25 cellular contexts compared by ENCODE assay signal in genomic region chr14:95467657-95468056, GRCh38. TPM values are rescaled to one million over a fixed set of nuclear protein-coding genes. Genes with fewer than 3 reads are reported as not detected.
DNase-seq lines count a peak whose midpoint lies in the region; ATAC-seq lines count a peak whose summit lies in the region.
"Had no signal": no experiment of that assay in that cellular context is flagged by ENCODE, and none has a peak within 500 bp of the region (broad histone marks: within the 10 kb centered on the region; RNA-seq: fewer than 3 reads in every experiment).

No MANE protein-coding gene starts in this region.

- DNase-seq in activated naive CD4-positive, alpha-beta T cell treated with anti-CD3 and anti-CD28 coated beads, Interleukin-2, amount 50 U/mL, for 72 hours (ENCODE audit: low spot score in 2 of 2): no peak
- DNase-seq in activated naive CD4-positive, alpha-beta T cell treated with anti-CD3 and anti-CD28 coated beads, Interleukin-2, amount 50 U/mL, for 16 hours: no peak
- DNase-seq in NCI-H345 treated with DMSO at 0.1 percent for 48 hours (lab: John Stamatoyannopoulos, UW; ENCODE audit: unreplicated experiment) (peak; percentile 83), right cardiac atrium (peak in 2 of 3 donors; percentile 68 to 74), glomerular visceral epithelial cell (ENCODE audit: extremely low spot score) (no peak), NCI-H2196 treated with DMSO at 0.1 percent for 48 hours (lab: John Stamatoyannopoulos, UW; ENCODE audit: unreplicated experiment) (no peak), NCI-H128 (lab: John Stamatoyannopoulos, UW; ENCODE audit: unreplicated experiment) (no peak)
- DNase-seq: activated CD4-positive, alpha-beta memory T cell treated with anti-CD3 and anti-CD28 coated beads for 36 hours; activated naive CD8-positive, alpha-beta T cell treated with anti-CD3 and anti-CD28 coated beads for 36 hours; activated T-cell treated with anti-CD3 and anti-CD28 coated beads, Interleukin-2, amount 50 U/mL, for 72 hours; colonic mucosa; EL; GM23248; Karpas-422; NCI-H1105; NCI-H524; nephron progenitor cell; psoas muscle; SHP77 treated with DMSO at 0.1 percent for 48 hours; stimulated activated CD8-positive, alpha-beta memory T cell treated with anti-CD3 and anti-CD28 coated beads, Interleukin-4, amount 100 ng/mL, for 48 hours had no signal

- intact Hi-C loops in right cardiac atrium (cut with DNase I): no loop called here

- peaks cover 18% of the 10 kb centered on the region for H3K4me1 ChIP-seq in right cardiac atrium (ENCODE audit: control insufficient read depth, insufficient read depth, low read length)
- H3K4me1 ChIP-seq in subcutaneous abdominal adipose tissue (ENCODE audit: control insufficient read depth in 5 of 5, insufficient read depth in 5 of 5, low read length in 5 of 5): peaks cover 21 to 83% (median 69%) of the 10 kb centered on the region in 5 donors

- H3K4me3 ChIP-seq in right cardiac atrium (ENCODE audit: low read length) (no peak overlapping the region), subcutaneous abdominal adipose tissue (ENCODE audit: low read depth in 1 of 5, low read length in 5 of 5) (no peak overlapping the region)
- H3K4me3 ChIP-seq: colonic mucosa, GM23248, psoas muscle, suprapubic skin had no signal

- H3K27ac ChIP-seq in right cardiac atrium (ENCODE audit: low read length) (peak overlapping the region; percentile 63), subcutaneous abdominal adipose tissue (ENCODE audit: low read depth, low read length) (peak overlapping the region; percentile 90)
- H3K27ac ChIP-seq: GM23248, psoas muscle, suprapubic skin, VCaP had no signal

- H3K36me3 Mint-ChIP-seq in activated naive CD4-positive, alpha-beta T cell treated with anti-CD3 and anti-CD28 coated beads, Interleukin-2, amount 50 U/mL, for 72 hours: peaks cover 11 to 37% of the 10 kb centered on the region in 2 donors
- H3K36me3 Mint-ChIP-seq: brain had no signal

- WGBS in right cardiac atrium: 59% methylated on average over 6 of the region's 6 CpGs

- no peak for ATAC-seq in activated naive CD4-positive, alpha-beta T cell treated with anti-CD3 and anti-CD28 coated beads, Interleukin-2, amount 50 U/mL, for 72 hours
- ATAC-seq in right cardiac atrium: peak; percentile 1 to 6
- ATAC-seq: activated T-cell treated with anti-CD3 and anti-CD28 coated beads, Interleukin-2, amount 50 U/mL, for 72 hours; psoas muscle had no signal

- H3K27me3 ChIP-seq in right cardiac atrium (ENCODE audit: control insufficient read depth, insufficient read depth): no peaks in the 10 kb centered on the region
- H3K27me3 ChIP-seq in subcutaneous abdominal adipose tissue (ENCODE audit: control insufficient read depth in 5 of 5, insufficient read depth in 4 of 5, low read length in 5 of 5): no peaks in the 10 kb centered on the region
- H3K27me3 ChIP-seq: colonic mucosa, suprapubic skin had no signal

- peaks cover 0 to 7% of the 10 kb centered on the region in 2 donors for H3K9me3 Mint-ChIP-seq in activated naive CD4-positive, alpha-beta T cell treated with anti-CD3 and anti-CD28 coated beads, Interleukin-2, amount 50 U/mL, for 72 hours
- H3K9me3 Mint-ChIP-seq: activated CD4-positive, alpha-beta memory T cell treated with anti-CD3 and anti-CD28 coated beads for 36 hours; activated naive CD8-positive, alpha-beta T cell treated with anti-CD3 and anti-CD28 coated beads for 36 hours; activated T-cell treated with anti-CD3 and anti-CD28 coated beads, Interleukin-2, amount 50 U/mL, for 72 hours; brain; memory B cell; nephron progenitor cell had no signal

- peak overlapping the region in 1 of 5 donors; percentile 10 for H3K9ac ChIP-seq in subcutaneous abdominal adipose tissue (ENCODE audit: low read length in 5 of 5)
- H3K9ac ChIP-seq: GM23248 had no signal

- peaks cover 0 to 80% (median 51%) of the 10 kb centered on the region in 5 donors for H3K36me3 ChIP-seq in subcutaneous abdominal adipose tissue (ENCODE audit: control insufficient read depth in 5 of 5, insufficient read depth in 5 of 5, low read length in 5 of 5)
- H3K36me3 ChIP-seq: colonic mucosa had no signal

- no peaks in the 10 kb centered on the region for H3K9me3 ChIP-seq in right cardiac atrium (ENCODE audit: control insufficient read depth, low read length)
- no peaks in the 10 kb centered on the region for H3K9me3 ChIP-seq in subcutaneous abdominal adipose tissue (ENCODE audit: control insufficient read depth in 5 of 5, low read length in 5 of 5)
- H3K9me3 ChIP-seq: colonic mucosa, psoas muscle, suprapubic skin had no signal

- H3K27ac Mint-ChIP-seq in activated naive CD4-positive, alpha-beta T cell treated with anti-CD3 and anti-CD28 coated beads, Interleukin-2, amount 50 U/mL, for 72 hours: peak overlapping the region; percentile 13 to 41
- H3K27ac Mint-ChIP-seq: activated T-cell treated with anti-CD3 and anti-CD28 coated beads, Interleukin-2, amount 50 U/mL, for 72 hours; nephron progenitor cell had no signal

RNA-seq across cellular contexts. Expression of gene SYNE3, which starts 48.8 kb away (rescaled TPM):
- 10 to 100 TPM in 1 of 2 donors, 1 to 10 TPM in 1; 9.9 to 73.8 TPM for total RNA-seq in activated naive CD4-positive, alpha-beta T cell treated with anti-CD3 and anti-CD28 coated beads, Interleukin-2, amount 50 U/mL, for 72 hours
- total RNA-seq in right cardiac atrium: 10 to 100 TPM; 12.1 to 18.0 (median 14.8) TPM
- 5.2 TPM for polyA plus RNA-seq in right cardiac atrium

Comparison
In these comparisons a context has a peak if more than half of its experiments do, and no peak if none do; other contexts are left out.
1. ATAC-seq: peak in right cardiac atrium (2 of 2); none in activated naive CD4-positive, alpha-beta T cell treated with anti-CD3 and anti-CD28 coated beads, Interleukin-2, amount 50 U/mL, for 72 hours (0 of 2).
2. DNase-seq: peak in NCI-H345 treated with DMSO at 0.1 percent for 48 hours (single experiment) and right cardiac atrium (2 of 3); none in activated naive CD4-positive, alpha-beta T cell treated with anti-CD3 and anti-CD28 coated beads, Interleukin-2, amount 50 U/mL, for 72 hours (0 of 2), activated naive CD4-positive, alpha-beta T cell treated with anti-CD3 and anti-CD28 coated beads, Interleukin-2, amount 50 U/mL, for 16 hours (single experiment), glomerular visceral epithelial cell (single experiment), NCI-H2196 treated with DMSO at 0.1 percent for 48 hours (single experiment) and NCI-H128 (single experiment).